Comparison of ENCODE assay signal across 16 cellular contexts in the genomic region with DNA sequence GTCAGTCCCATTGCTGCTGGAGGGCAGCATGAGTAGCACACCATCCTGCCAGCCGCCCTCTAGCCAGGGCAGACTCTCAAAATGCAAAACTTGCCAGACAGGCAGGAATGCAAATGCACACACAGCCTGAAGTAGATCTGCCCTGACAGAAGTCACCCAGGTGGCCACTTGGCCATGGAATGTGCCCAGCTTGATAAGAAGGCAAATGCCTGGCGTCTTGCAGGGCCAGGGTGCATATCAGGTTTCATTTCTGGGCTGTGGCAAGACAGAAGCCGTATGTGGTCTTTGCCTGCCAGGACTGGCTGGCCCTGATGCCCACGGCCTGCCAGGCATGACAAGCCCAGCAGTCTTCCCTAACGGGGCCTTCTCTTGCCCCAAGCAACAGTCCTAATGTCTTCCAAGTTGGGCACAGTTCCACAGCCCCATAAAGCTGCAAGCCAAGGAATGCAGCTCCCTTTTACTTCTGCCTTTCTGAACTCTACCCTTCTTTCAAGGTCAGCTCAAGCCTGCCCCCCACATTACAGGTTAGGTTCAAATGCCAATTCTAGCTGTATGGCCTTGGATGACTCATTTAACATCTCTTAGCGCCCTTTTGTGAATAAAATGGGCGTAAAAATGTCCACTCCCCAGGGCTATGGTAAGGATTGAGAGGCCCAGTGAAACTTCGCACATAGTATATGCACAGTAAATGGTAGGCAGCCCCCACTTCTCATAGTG. TPM values are rescaled to one million over a fixed set of nuclear protein-coding genes. Genes with fewer than 3 reads are reported as not detected.
A peak's percentile ranks its signal among the peaks of the same experiment; 100 is the strongest.
DNase-seq lines count a peak whose midpoint lies in the region; ATAC-seq, FAIRE-seq and TF ChIP-seq lines count a peak whose summit lies in the region.
"Had no signal": no experiment of that assay in that cellular context is flagged by ENCODE, and none has a peak within 500 bp of the region (broad histone marks: within the 10 kb centered on the region; RNA-seq: fewer than 3 reads in every experiment).

No MANE protein-coding gene starts in this region.

- in situ Hi-C loops in HepG2 (cut with HindIII; ENCODE audit: extremely low pct_ligation_motif_present, low pct_unique_long_range_greater_than_20kb) = no loop called here

- no peak overlapping the region for H4K8ac ChIP-seq in mesenchymal stem cell (ENCODE audit: low read length)

- H2BK15ac ChIP-seq in mesenchymal stem cell (ENCODE audit: low read depth, poor library complexity, severe bottlenecking) = no peak overlapping the region

- no peak for FAIRE-seq in HepG2 (lab: Jason Lieb, UNC)
- peak; percentile 58 for FAIRE-seq in urothelium cell line (lab: Jason Lieb, UNC)

- H3K4me2 ChIP-seq in HepG2 (ENCODE audit: low read depth, low read length) (no peak overlapping the region), mesenchymal stem cell (ENCODE audit: low read length, poor library complexity, severe bottlenecking) (no peak overlapping the region)
- H3K4me2 ChIP-seq: hepatocyte had no signal

- intact Hi-C loops in HepG2 (cut with micrococcal nuclease; ENCODE audit: unreplicated experiment) = no loop called here

- H3K4me1 Mint-ChIP-seq in activated naive CD8-positive, alpha-beta T cell treated with anti-CD3 and anti-CD28 coated beads, Interleukin-2, amount 50 U/mL, for 24 hours = peaks cover 3% of the 10 kb centered on the region
- H3K4me1 Mint-ChIP-seq in activated naive CD8-positive, alpha-beta T cell treated with anti-CD3 and anti-CD28 coated beads for 36 hours = peaks cover 1% of the 10 kb centered on the region
- H3K4me1 Mint-ChIP-seq: naive thymus-derived CD4-positive, alpha-beta T cell had no signal

- no peaks in the 10 kb centered on the region for H3K79me2 ChIP-seq in HepG2 (ENCODE audit: insufficient read depth, low read length)
- H3K79me2 ChIP-seq: hepatocyte had no signal

- no peak for TF ChIP-seq RAD21 in HepG2 (CRISPR knock-in tag; IDR thresholded peaks at IDR 0.05)

- no peaks in the 10 kb centered on the region for H3K9me3 Mint-ChIP-seq in activated naive CD8-positive, alpha-beta T cell treated with anti-CD3 and anti-CD28 coated beads, Interleukin-2, amount 50 U/mL, for 24 hours
- H3K9me3 Mint-ChIP-seq in activated naive CD8-positive, alpha-beta T cell treated with anti-CD3 and anti-CD28 coated beads for 36 hours = no peaks in the 10 kb centered on the region
- H3K9me3 Mint-ChIP-seq: activated B cell treated with CpG ODN at 0.5 μM for 24 hours; naive thymus-derived CD4-positive, alpha-beta T cell had no signal

- H3K27me3 ChIP-seq in HepG2 (ENCODE audit: control insufficient read depth in 1 of 2, insufficient read depth in 2 of 2, low read length in 2 of 2) = no peaks in the 10 kb centered on the region
- peaks cover 0 to 9% of the 10 kb centered on the region in 2 experiments for H3K27me3 ChIP-seq in mesenchymal stem cell (ENCODE audit: control insufficient read depth in 1 of 2, insufficient read depth in 1 of 2, low read length in 2 of 2)
- H3K27me3 ChIP-seq: hepatocyte had no signal

- H3K79me1 ChIP-seq in mesenchymal stem cell (replicated peaks; ENCODE audit: low read length, poor library complexity, severe bottlenecking) = no peaks in the 10 kb centered on the region

- no peak overlapping the region for H2BK12ac ChIP-seq in mesenchymal stem cell (ENCODE audit: low read length in 2 of 2)

- no peak for TF ChIP-seq POLR2A in HepG2 (IDR thresholded peaks at IDR 0.05; ENCODE audit: insufficient read depth in 1 of 2, low read depth in 2 of 2, low read length in 2 of 2)

- WGBS in HepG2 (ENCODE audit: low lambda C conversion rate) = 65% methylated on average over 3 of the region's 8 CpGs
- 72% methylated on average over 8 of the region's 8 CpGs for WGBS in mesenchymal stem cell

- no peaks in the 10 kb centered on the region for H4K20me1 ChIP-seq in HepG2 (ENCODE audit: insufficient read depth, low read length)

- H3K36me3 Mint-ChIP-seq in activated naive CD8-positive, alpha-beta T cell treated with anti-CD3 and anti-CD28 coated beads, Interleukin-2, amount 50 U/mL, for 24 hours (ENCODE audit: low read depth) = no peaks in the 10 kb centered on the region
- no peaks in the 10 kb centered on the region for H3K36me3 Mint-ChIP-seq in activated naive CD8-positive, alpha-beta T cell treated with anti-CD3 and anti-CD28 coated beads for 36 hours
- H3K36me3 Mint-ChIP-seq: naive thymus-derived CD4-positive, alpha-beta T cell had no signal

- H2AFZ ChIP-seq in HepG2 (ENCODE audit: low read length) (no peak overlapping the region), mesenchymal stem cell (ENCODE audit: low read depth, low read length) (no peak overlapping the region)
- H2AFZ ChIP-seq: hepatocyte had no signal

- no peak overlapping the region for H3K4me3 ChIP-seq in HepG2 (replicated peaks in 1 of 3; ENCODE audit: insufficient read depth in 1 of 3, low read depth in 2 of 3, low read length in 3 of 3)
- peak overlapping the region in 1 of 2 experiments; percentile 3 for H3K4me3 ChIP-seq in mesenchymal stem cell (ENCODE audit: insufficient read depth in 1 of 2, low read depth in 1 of 2, low read length in 2 of 2)
- H3K4me3 ChIP-seq: HAP-1, hepatocyte had no signal

- no peak for TF ChIP-seq EP300 in HepG2 (IDR thresholded peaks at IDR 0.05; ENCODE audit: low read depth in 2 of 2, low read length in 2 of 2)
- no peak for TF ChIP-seq EP300 in HepG2 (CRISPR knock-in tag; IDR thresholded peaks at IDR 0.05; ENCODE audit: borderline replicate concordance)

- H3K14ac ChIP-seq in mesenchymal stem cell (ENCODE audit: low read length in 2 of 2) = no peak overlapping the region

- H3K4me3 Mint-ChIP-seq in activated naive CD8-positive, alpha-beta T cell treated with anti-CD3 and anti-CD28 coated beads, Interleukin-2, amount 50 U/mL, for 24 hours = no peak overlapping the region
- H3K4me3 Mint-ChIP-seq in activated naive CD8-positive, alpha-beta T cell treated with anti-CD3 and anti-CD28 coated beads for 36 hours = no peak overlapping the region
- H3K4me3 Mint-ChIP-seq: activated B cell treated with CpG ODN at 0.5 μM for 24 hours; naive thymus-derived CD4-positive, alpha-beta T cell had no signal

- H3K23ac ChIP-seq in mesenchymal stem cell (ENCODE audit: low read length in 2 of 2) = no peak overlapping the region

- peaks cover 3% of the 10 kb centered on the region for H3K27me3 Mint-ChIP-seq in activated naive CD8-positive, alpha-beta T cell treated with anti-CD3 and anti-CD28 coated beads, Interleukin-2, amount 50 U/mL, for 24 hours
- no peaks in the 10 kb centered on the region for H3K27me3 Mint-ChIP-seq in activated naive CD8-positive, alpha-beta T cell treated with anti-CD3 and anti-CD28 coated beads for 36 hours
- H3K27me3 Mint-ChIP-seq: activated B cell treated with CpG ODN at 0.5 μM for 24 hours had no signal

- no peaks in the 10 kb centered on the region for H3K36me3 ChIP-seq in HepG2 (replicated peaks in 1 of 2; ENCODE audit: control insufficient read depth in 1 of 2, insufficient read depth in 2 of 2, low read length in 2 of 2)
- no peaks in the 10 kb centered on the region for H3K36me3 ChIP-seq in mesenchymal stem cell (ENCODE audit: control insufficient read depth in 1 of 2, insufficient read depth in 2 of 2, low read depth in 1 of 2, low read length in 2 of 2)
- H3K36me3 ChIP-seq: HAP-1 had no signal

- TF ChIP-seq CTCF in HepG2 (CRISPR knock-in tag; IDR thresholded peaks at IDR 0.05) = no peak

- POLR2A ChIA-PET in HepG2 (lab: Yijun Ruan, JAX) = interaction anchor here (2.3 kb wide), 1 partner anchor 8 kb away, joined by 12 read pairs; no protein-coding TSS in a partner anchor

- H3K18ac ChIP-seq in mesenchymal stem cell (ENCODE audit: low read depth in 1 of 2, low read length in 2 of 2) = no peak overlapping the region

- no peak overlapping the region for H2AK5ac ChIP-seq in mesenchymal stem cell (ENCODE audit: low read length, severe bottlenecking)

- no peak overlapping the region for H3K4ac ChIP-seq in mesenchymal stem cell (ENCODE audit: low read depth in 1 of 2, low read length in 2 of 2)

- H3K9ac ChIP-seq in HepG2 (ENCODE audit: insufficient read depth, low read depth, low read length) = no peak overlapping the region
- H3K9ac ChIP-seq in mesenchymal stem cell (ENCODE audit: low read length) = no peak overlapping the region

- no peak overlapping the region for H4K91ac ChIP-seq in mesenchymal stem cell (ENCODE audit: low read length)

- peak; percentile 43 for ATAC-seq in activated naive CD8-positive, alpha-beta T cell treated with anti-CD3 and anti-CD28 coated beads, Interleukin-2, amount 50 U/mL, for 24 hours
- no peak for ATAC-seq in HepG2
- ATAC-seq: naive thymus-derived CD4-positive, alpha-beta T cell had no signal

- H3K27ac Mint-ChIP-seq in activated naive CD8-positive, alpha-beta T cell treated with anti-CD3 and anti-CD28 coated beads, Interleukin-2, amount 50 U/mL, for 24 hours = no peak overlapping the region
- no peak overlapping the region for H3K27ac Mint-ChIP-seq in activated naive CD8-positive, alpha-beta T cell treated with anti-CD3 and anti-CD28 coated beads for 36 hours
- H3K27ac Mint-ChIP-seq: activated B cell treated with CpG ODN at 0.5 μM for 24 hours; naive thymus-derived CD4-positive, alpha-beta T cell had no signal

- CTCF ChIA-PET in HepG2 (lab: Yijun Ruan, JAX; ENCODE audit: low intra/inter-chr PET ratio, low total read pairs) = no interaction called here

- H3K9me3 ChIP-seq in HepG2 (ENCODE audit: low read length) (no peaks in the 10 kb centered on the region), mesenchymal stem cell (ENCODE audit: control insufficient read depth, low read length) (no peaks in the 10 kb centered on the region)
- H3K9me3 ChIP-seq: HAP-1 had no signal

- H3K4me1 ChIP-seq in HepG2 (ENCODE audit: insufficient read depth, low read length) (peaks cover 68% of the 10 kb centered on the region), mesenchymal stem cell (ENCODE audit: control insufficient read depth, insufficient read depth, low read depth, low read length) (no peaks in the 10 kb centered on the region)
- H3K4me1 ChIP-seq: HAP-1 had no signal

- H2BK120ac ChIP-seq in mesenchymal stem cell (ENCODE audit: low read depth, low read length) = no peak overlapping the region

- H3K27ac ChIP-seq in HepG2 (ENCODE audit: extremely low read length, insufficient read depth, low read length) (no peak overlapping the region), mesenchymal stem cell (ENCODE audit: low read length, poor library complexity, severe bottlenecking) (no peak overlapping the region)
- H3K27ac ChIP-seq: hepatocyte had no signal

- no peak overlapping the region for H2BK5ac ChIP-seq in mesenchymal stem cell (ENCODE audit: low read depth, low read length, poor library complexity, severe bottlenecking)

- no TSS peak for BruUV-seq in HepG2 (replicated peaks; lab: Mats Ljungman, UMichigan)

- no peak for DNase-seq in activated naive CD8-positive, alpha-beta T cell treated with anti-CD3 and anti-CD28 coated beads, Interleukin-2, amount 50 U/mL, for 24 hours
- no peak for DNase-seq in activated naive CD8-positive, alpha-beta T cell treated with anti-CD3 and anti-CD28 coated beads for 36 hours
- DNase-seq in astrocyte of the hippocampus (ENCODE audit: low read depth, low spot score) = peak; percentile 22
- no peak for DNase-seq in HepG2 (ENCODE audit: low spot score)
- DNase-seq in urothelium cell line (ENCODE audit: low spot score) = no peak
- no peak for DNase-seq in mesenchymal stem cell
- DNase-seq in mesenteric fat pad (ENCODE audit: low spot score) = no peak
- no peak for DNase-seq in activated naive CD4-positive, alpha-beta T cell treated with anti-CD3 and anti-CD28 coated beads, Interleukin-2, amount 50 U/mL, for 16 hours
- DNase-seq: activated B cell treated with CpG ODN at 0.5 μM for 24 hours; activated gamma-delta T cell; GF-D8; naive thymus-derived CD4-positive, alpha-beta T cell; OCI-M1 had no signal

RNA-seq across cellular contexts. Expression of a gene that starts 29.7 kb away (rescaled TPM):
- total RNA-seq in activated naive CD8-positive, alpha-beta T cell treated with anti-CD3 and anti-CD28 coated beads for 36 hours = not detected
- 4.9 and 7.8 TPM in 2 replicates for total RNA-seq in HepG2 (2016; rRNA removed; fragmentation: Illumina TruSeq; extraction: Trizol)
- total RNA-seq in HepG2 (2016; cell fraction: cytosol; rRNA removed; fragmentation: Illumina TruSeq; extraction: Trizol; ENCODE audit: low read depth) = 2.0 and 2.8 TPM in 2 replicates
- 5.5 and 7.3 TPM in 2 replicates for total RNA-seq in HepG2 (2016; cell fraction: insoluble cytoplasmic fraction; rRNA removed; fragmentation: Illumina TruSeq; extraction: Trizol)
- total RNA-seq in HepG2 (2016; cell fraction: membrane; rRNA removed; fragmentation: Illumina TruSeq; extraction: Trizol) = 3.5 and 4.6 TPM in 2 replicates
- 10.6 and 11.1 TPM in 2 replicates for total RNA-seq in HepG2 (2016; cell fraction: nucleus; rRNA removed; fragmentation: Illumina TruSeq; extraction: Trizol)
- polyA plus RNA-seq in HepG2 (2011; rRNA removed) = 70.7 and 71.2 TPM in 2 replicates
- 32.5 and 33.6 TPM in 2 replicates for polyA plus RNA-seq in HepG2 (2011; cell fraction: cytosol; rRNA removed)
- polyA plus RNA-seq in HepG2 (2011; cell fraction: nucleus; rRNA removed) = 175 and 193 TPM in 2 replicates
- 26.6 and 28.4 TPM in 2 replicates for polyA plus RNA-seq in HepG2 (2012)
- 4.2 and 5.4 TPM in 2 replicates for polyA plus RNA-seq in HepG2 (2016; cell fraction: cytosol; fragmentation: Illumina TruSeq; extraction: Trizol; ENCODE audit: low read depth)
- 13.1 and 13.8 TPM in 2 replicates for polyA plus RNA-seq in HepG2 (2016; cell fraction: insoluble cytoplasmic fraction; fragmentation: Illumina TruSeq; extraction: Trizol; ENCODE audit: low read depth)
- 6.0 and 7.4 TPM in 2 replicates for polyA plus RNA-seq in HepG2 (2016; cell fraction: membrane; fragmentation: Illumina TruSeq; extraction: Trizol; ENCODE audit: low read depth)
- polyA plus RNA-seq in HepG2 (2016; cell fraction: nucleus; fragmentation: Illumina TruSeq; extraction: Trizol; ENCODE audit: insufficient read depth, low read depth) = 47.2 and 50.2 TPM in 2 replicates
- 20.8 TPM in 1 of 2 replicates, not detected in the other for polyA minus RNA-seq in HepG2 (2011; rRNA and poly(A)+ RNA removed; ENCODE audit: low replicate concordance)
- polyA minus RNA-seq in HepG2 (2011; cell fraction: cytosol; rRNA and poly(A)+ RNA removed) = 5.8 and 9.0 TPM in 2 replicates
- 18.3 and 18.5 TPM in 2 replicates for polyA minus RNA-seq in HepG2 (2011; cell fraction: nucleus; rRNA and poly(A)+ RNA removed)
- 0.04 TPM for polyA plus RNA-seq in mesenchymal stem cell (2013, experiment 1 of 2)
- polyA plus RNA-seq in mesenchymal stem cell (2013, experiment 2 of 2) = not detected
- 0.58 TPM for total RNA-seq in mesenteric fat pad
- total RNA-seq: dermis microvascular lymphatic vessel endothelial cell; naive thymus-derived CD4-positive, alpha-beta T cell had no signal
- polyA plus RNA-seq: naive thymus-derived CD4-positive, alpha-beta T cell had no signal

RNA-seq across cellular contexts. Expression of a gene that starts 51.0 kb away (rescaled TPM):
- 1 to 10 TPM; 3.0 to 3.5 TPM for total RNA-seq in activated naive CD8-positive, alpha-beta T cell treated with anti-CD3 and anti-CD28 coated beads for 36 hours
- 1.8 and 1.9 TPM in 2 replicates for total RNA-seq in HepG2 (2016; rRNA removed; fragmentation: Illumina TruSeq; extraction: Trizol)
- 0.40 and 0.53 TPM in 2 replicates for total RNA-seq in HepG2 (2016; cell fraction: cytosol; rRNA removed; fragmentation: Illumina TruSeq; extraction: Trizol; ENCODE audit: low read depth)
- 1.0 and 1.1 TPM in 2 replicates for total RNA-seq in HepG2 (2016; cell fraction: insoluble cytoplasmic fraction; rRNA removed; fragmentation: Illumina TruSeq; extraction: Trizol)
- total RNA-seq in HepG2 (2016; cell fraction: membrane; rRNA removed; fragmentation: Illumina TruSeq; extraction: Trizol) = 0.65 and 2.2 TPM in 2 replicates
- total RNA-seq in HepG2 (2016; cell fraction: nucleus; rRNA removed; fragmentation: Illumina TruSeq; extraction: Trizol) = 0.81 and 1.8 TPM in 2 replicates
- 3.6 and 5.3 TPM in 2 replicates for polyA plus RNA-seq in HepG2 (2011; rRNA removed)
- polyA plus RNA-seq in HepG2 (2011; cell fraction: cytosol; rRNA removed) = 3.0 and 3.2 TPM in 2 replicates
- polyA plus RNA-seq in HepG2 (2011; cell fraction: nucleus; rRNA removed) = 8.2 and 10.5 TPM in 2 replicates
- 4.9 and 6.1 TPM in 2 replicates for polyA plus RNA-seq in HepG2 (2012)
- 0.52 and 0.81 TPM in 2 replicates for polyA plus RNA-seq in HepG2 (2016; cell fraction: cytosol; fragmentation: Illumina TruSeq; extraction: Trizol; ENCODE audit: low read depth)
- polyA plus RNA-seq in HepG2 (2016; cell fraction: insoluble cytoplasmic fraction; fragmentation: Illumina TruSeq; extraction: Trizol; ENCODE audit: low read depth) = 2.3 and 2.6 TPM in 2 replicates
- 1.4 TPM in 2 replicates for polyA plus RNA-seq in HepG2 (2016; cell fraction: membrane; fragmentation: Illumina TruSeq; extraction: Trizol; ENCODE audit: low read depth)
- polyA plus RNA-seq in HepG2 (2016; cell fraction: nucleus; fragmentation: Illumina TruSeq; extraction: Trizol; ENCODE audit: insufficient read depth, low read depth) = 3.4 and 4.0 TPM in 2 replicates
- polyA minus RNA-seq in HepG2 (2011; rRNA and poly(A)+ RNA removed; ENCODE audit: low replicate concordance) = 0.28 and 3.3 TPM in 2 replicates
- 3.1 and 3.6 TPM in 2 replicates for polyA minus RNA-seq in HepG2 (2011; cell fraction: cytosol; rRNA and poly(A)+ RNA removed)
- 4.1 and 5.3 TPM in 2 replicates for polyA minus RNA-seq in HepG2 (2011; cell fraction: nucleus; rRNA and poly(A)+ RNA removed)
- polyA plus RNA-seq in mesenchymal stem cell (2013, experiment 1 of 2) = not detected
- polyA plus RNA-seq in mesenchymal stem cell (2013, experiment 2 of 2) = not detected
- 0.10 TPM for total RNA-seq in mesenteric fat pad
- total RNA-seq: dermis microvascular lymphatic vessel endothelial cell had no signal
